ENCODE assay signal across 1 cellular context in genomic region chrX:133726642-133727041, GRCh38.
TF ChIP-seq lines count a peak whose summit lies in the region.

No MANE protein-coding gene starts in this region.

TF ChIP-seq in SK-N-SH, 30 proteins besides CTCF, POLR2A, EP300 and RAD21 (continued from another document):
- TF ChIP-seq REST (IDR thresholded peaks at IDR 0.05; ENCODE audit: low read depth, low read length) (no peak), MXI1 (IDR thresholded peaks at IDR 0.05; ENCODE audit: low read depth, low read length) (no peak), FOXJ3 (CRISPR knock-in tag; IDR thresholded peaks at IDR 0.05) (no peak), CHD2 (IDR thresholded peaks at IDR 0.05; ENCODE audit: low read length, partially characterized antibody) (no peak), SIN3A (IDR thresholded peaks at IDR 0.05; ENCODE audit: borderline replicate concordance, low read depth, low read length) (no peak), MAX (IDR thresholded peaks at IDR 0.05; ENCODE audit: low read depth) (no peak), TAF1 (IDR thresholded peaks at IDR 0.05; ENCODE audit: borderline replicate concordance, low read depth, low read length) (no peak), USF2 (IDR thresholded peaks at IDR 0.05; ENCODE audit: borderline replicate concordance, low read depth, low read length) (no peak), GATA2 (CRISPR knock-in tag; IDR thresholded peaks at IDR 0.05) (no peak)
TF ChIP-seq in SK-N-SH: peak in this region for 0.
